In genomic region chr14:99079061-99079727, GRCh38 we compare ENCODE assay signal across 31 cellular contexts.
"Had no signal": no experiment of that assay in that cellular context is flagged by ENCODE, and none has a peak within 500 bp of the region (broad histone marks: within the 10 kb centered on the region; RNA-seq: fewer than 3 reads in every experiment).

No MANE protein-coding gene starts in this region.

- H3K36me3 ChIP-seq: brain microvascular endothelial cell, esophagus squamous epithelium, gastroesophageal sphincter, heart right ventricle had no signal

- H3K4me3 Mint-ChIP-seq: activated CD4-positive, alpha-beta memory T cell treated with anti-CD3 and anti-CD28 coated beads for 36 hours; activated CD4-positive, alpha-beta T cell treated with anti-CD3 and anti-CD28 coated beads for 36 hours; activated CD4-positive, alpha-beta T cell treated with anti-CD3 and anti-CD28 coated beads, Interleukin-2, amount 10 ng/mL, durations not matched to agents 24 days and 14 days; activated CD8-positive, alpha-beta T cell treated with anti-CD3 and anti-CD28 coated beads, Interleukin-2, amount 10 ng/mL, durations not matched to agents 7 days and 5 days; activated naive CD8-positive, alpha-beta T cell; activated T-cell treated with anti-CD3 and anti-CD28 coated beads, Interleukin-2, amount 50 U/mL, for 24 hours; activated T-cell treated with anti-CD3 and anti-CD28 coated beads, Interleukin-2, amount 50 U/mL, for 72 hours; central memory CD8-positive, alpha-beta T cell; effector memory CD8-positive, alpha-beta T cell had no signal

- H3K27ac ChIP-seq: brain microvascular endothelial cell, esophagus squamous epithelium, gastroesophageal sphincter, heart right ventricle, hepatocyte had no signal

- H3K4me1 ChIP-seq: gastroesophageal sphincter had no signal

- ATAC-seq: activated CD4-positive, alpha-beta T cell treated with anti-CD3 and anti-CD28 coated beads for 36 hours; activated CD8-positive, alpha-beta T cell treated with anti-CD3 and anti-CD28 coated beads, Interleukin-2, amount 10 ng/mL, durations not matched to agents 7 days and 5 days; activated T-cell treated with anti-CD3 and anti-CD28 coated beads, Interleukin-2, amount 50 U/mL, for 72 hours; effector memory CD8-positive, alpha-beta T cell; gastroesophageal sphincter; heart right ventricle had no signal

- H3K27ac Mint-ChIP-seq: activated CD4-positive, alpha-beta memory T cell treated with anti-CD3 and anti-CD28 coated beads for 36 hours; activated CD4-positive, alpha-beta T cell treated with anti-CD3 and anti-CD28 coated beads for 36 hours; activated CD4-positive, alpha-beta T cell treated with anti-CD3 and anti-CD28 coated beads, Interleukin-2, amount 10 ng/mL, durations not matched to agents 24 days and 14 days; activated CD8-positive, alpha-beta T cell treated with anti-CD3 and anti-CD28 coated beads, Interleukin-2, amount 10 ng/mL, durations not matched to agents 7 days and 5 days; activated naive CD8-positive, alpha-beta T cell; activated T-cell treated with anti-CD3 and anti-CD28 coated beads, Interleukin-2, amount 50 U/mL, for 24 hours; activated T-cell treated with anti-CD3 and anti-CD28 coated beads, Interleukin-2, amount 50 U/mL, for 72 hours had no signal

- FAIRE-seq: astrocyte, bronchial epithelial cell had no signal

- H3K4me3 ChIP-seq: esophagus squamous epithelium, gastroesophageal sphincter, heart right ventricle, hepatocyte had no signal

- H3K27me3 Mint-ChIP-seq: activated CD4-positive, alpha-beta memory T cell treated with anti-CD3 and anti-CD28 coated beads for 36 hours; activated CD4-positive, alpha-beta T cell treated with anti-CD3 and anti-CD28 coated beads for 36 hours; activated CD4-positive, alpha-beta T cell treated with anti-CD3 and anti-CD28 coated beads, Interleukin-2, amount 10 ng/mL, durations not matched to agents 24 days and 14 days; activated naive CD8-positive, alpha-beta T cell; activated T-cell treated with anti-CD3 and anti-CD28 coated beads, Interleukin-2, amount 50 U/mL, for 24 hours; central memory CD8-positive, alpha-beta T cell; effector memory CD8-positive, alpha-beta T cell had no signal

- DNase-seq: activated CD4-positive, alpha-beta memory T cell treated with anti-CD3 and anti-CD28 coated beads for 36 hours; activated CD4-positive, alpha-beta T cell treated with anti-CD3 and anti-CD28 coated beads for 36 hours; activated CD4-positive, alpha-beta T cell treated with anti-CD3 and anti-CD28 coated beads, Interleukin-2, amount 10 ng/mL, durations not matched to agents 24 days and 14 days; activated CD4-positive, CD25-positive, alpha-beta regulatory T cell; activated CD4-positive, CD25-positive, alpha-beta regulatory T cell treated with anti-CD3 and anti-CD28 coated beads, Interleukin-2, amount 50 U/mL, for 72 hours; activated CD8-positive, alpha-beta T cell treated with anti-CD3 and anti-CD28 coated beads, Interleukin-2, amount 10 ng/mL, durations not matched to agents 7 days and 5 days; activated effector memory CD4-positive, alpha-beta T cell treated with Interleukin-2 at 50 U/mL for 16 hours; activated gamma-delta T cell treated with Interleukin-2 at 50 U/mL for 16 hours; activated naive CD4-positive, alpha-beta T cell treated with anti-CD3 and anti-CD28 coated beads, Interleukin-2, amount 50 U/mL, for 16 hours; activated naive CD4-positive, alpha-beta T cell treated with Interleukin-2 at 50 U/mL for 16 hours; activated T-cell treated with anti-CD3 and anti-CD28 coated beads for 4 hours; activated T-cell treated with anti-CD3 and anti-CD28 coated beads, Interleukin-2, amount 50 U/mL, for 24 hours; activated T-cell treated with anti-CD3 and anti-CD28 coated beads, Interleukin-2, amount 50 U/mL, for 72 hours; amniotic stem cell; anterior cingulate cortex; brain microvascular endothelial cell; cortex of kidney; dermis blood vessel endothelial cell; effector CD4-positive, alpha-beta T cell; effector memory CD8-positive, alpha-beta T cell; erythroblast; esophagus squamous epithelium; foreskin melanocyte; heart right ventricle; T-helper 2 cell had no signal

- H3K27me3 ChIP-seq: brain microvascular endothelial cell, esophagus squamous epithelium, gastroesophageal sphincter, hepatocyte had no signal

- H3K4me1 Mint-ChIP-seq: central memory CD8-positive, alpha-beta T cell had no signal
